Comparison of ENCODE assay signal across 2 cellular contexts in genomic region chr12:6903712-6904111, GRCh38.
TF ChIP-seq lines count a peak whose summit lies in the region.

No MANE protein-coding gene starts in this region.

TF ChIP-seq in HCT116, 20 proteins besides CTCF, POLR2A, EP300 and RAD21 (continued from another document):
- TF ChIP-seq TCF7L2 (IDR thresholded peaks at IDR 0.05; ENCODE audit: borderline replicate concordance, extremely low read depth, insufficient read depth, insufficient read length), result no peak
- TF ChIP-seq ZBTB33 (IDR thresholded peaks at IDR 0.05; ENCODE audit: extremely low read depth, insufficient replicate concordance, low read length), result no peak
- no peak for TF ChIP-seq SP1 (IDR thresholded peaks at IDR 0.05; ENCODE audit: low read depth)

TF ChIP-seq in WTC11, 78 proteins besides CTCF, POLR2A, EP300 and RAD21 (continued from another document):
- TF ChIP-seq FOXJ3 (CRISPR knock-in tag; IDR thresholded peaks at IDR 0.05; ENCODE audit: borderline replicate concordance), result no peak
- no peak for TF ChIP-seq SMAD3 (CRISPR knock-in tag; IDR thresholded peaks at IDR 0.05; ENCODE audit: borderline replicate concordance)
- TF ChIP-seq NFATC4 (CRISPR knock-in tag; IDR thresholded peaks at IDR 0.05), result no peak
- TF ChIP-seq GTF2I (CRISPR knock-in tag; conservative IDR thresholded peaks at IDR 0.05), result no peak
- TF ChIP-seq ZBTB21 (CRISPR knock-in tag; IDR thresholded peaks at IDR 0.05; ENCODE audit: borderline replicate concordance), result no peak
- TF ChIP-seq ATF6 (CRISPR knock-in tag; IDR thresholded peaks at IDR 0.05), result no peak
